Comparison of ENCODE assay signal across 26 cellular contexts in genomic region chr15:62573856-62574255, GRCh38.
"Had no signal": no experiment of that assay in that cellular context is flagged by ENCODE, and none has a peak within 500 bp of the region (broad histone marks: within the 10 kb centered on the region; RNA-seq: fewer than 3 reads in every experiment).

No MANE protein-coding gene starts in this region.

- H3K27ac Mint-ChIP-seq: endodermal cell, nephron progenitor cell had no signal

- H2AFZ ChIP-seq: hepatocyte, parathyroid adenoma had no signal

- DNase-seq: colonic mucosa; dermis blood vessel endothelial cell; effector CD4-positive, alpha-beta T cell; endodermal cell; erythroblast; foreskin keratinocyte; head of caudate nucleus; left colon; mesendoderm; naive B cell; nephron progenitor cell; psoas muscle; retina; right lobe of liver; spleen; stimulated activated CD4-positive, alpha-beta T cell treated with anti-CD3 and anti-CD28 coated beads, Interleukin-15, amount 100 ng/mL, for 24 hours; stimulated activated CD4-positive, alpha-beta T cell treated with anti-CD3 and anti-CD28 coated beads, Interleukin-1b, Interleukin-23, amount 100 ng/mL, for 48 hours; stimulated activated CD4-positive, alpha-beta T cell treated with anti-CD3 and anti-CD28 coated beads, Interleukin-4, amount 100 ng/mL, for 4 hours; stimulated activated naive CD4-positive, alpha-beta T cell; stomach; substantia nigra; transverse colon had no signal

- H3K4me3 Mint-ChIP-seq: endodermal cell, nephron progenitor cell had no signal

- H3K27ac ChIP-seq: colonic mucosa, foreskin keratinocyte, hepatocyte, parathyroid adenoma, psoas muscle, right lobe of liver, spleen, stomach, thoracic aorta, transverse colon had no signal

- H3K9me3 ChIP-seq: colonic mucosa, psoas muscle, right lobe of liver, spleen, stomach, thoracic aorta, transverse colon had no signal

- H3K79me2 ChIP-seq: parathyroid adenoma had no signal

- H3K36me3 ChIP-seq: colonic mucosa, right lobe of liver, spleen, stomach, thoracic aorta, transverse colon had no signal

- H3K4me2 ChIP-seq: hepatocyte had no signal

- H3K27me3 ChIP-seq: colonic mucosa, foreskin keratinocyte, hepatocyte, spleen, stomach, transverse colon had no signal

- H3K36me3 Mint-ChIP-seq: naive B cell had no signal

- H3K4me1 ChIP-seq: foreskin keratinocyte, parathyroid adenoma, spleen had no signal

- H3K9ac ChIP-seq: parathyroid adenoma had no signal

- H3K9me3 Mint-ChIP-seq: endodermal cell, nephron progenitor cell had no signal

- H3K4me3 ChIP-seq: colonic mucosa, hepatocyte, psoas muscle, right lobe of liver, spleen, stomach, thoracic aorta, transverse colon had no signal

- FAIRE-seq: endothelial cell of umbilical vein had no signal
